1 cellular context compared by ENCODE assay signal in genomic region chr7:99429756-99430155, GRCh38.
TF ChIP-seq lines count a peak whose summit lies in the region.

No MANE protein-coding gene starts in this region.

TF ChIP-seq in K562, 482 proteins besides CTCF, POLR2A, EP300 and RAD21:
- no peak for TF ChIP-seq RAD51 (IDR thresholded peaks at IDR 0.05; ENCODE audit: borderline replicate concordance, low read depth)
- TF ChIP-seq POLR2G (IDR thresholded peaks at IDR 0.05; ENCODE audit: low read depth, low read length) = 0 out of 2 replicates have a peak, but pooled peaks have one; percentile 5
- no peak for TF ChIP-seq CBX5 (IDR thresholded peaks at IDR 0.05; ENCODE audit: borderline replicate concordance, low read depth)
- TF ChIP-seq RBFOX2 (IDR thresholded peaks at IDR 0.05; ENCODE audit: low read depth, low read length) = no peak
- TF ChIP-seq PRPF4 (IDR thresholded peaks at IDR 0.05; ENCODE audit: insufficient read depth, low read depth, low read length, poor library complexity, severe bottlenecking) = no peak
- TF ChIP-seq SLC30A9 (CRISPR knock-in tag; IDR thresholded peaks at IDR 0.05) = no peak
- no peak for TF ChIP-seq FOXP1 (CRISPR knock-in tag; IDR thresholded peaks at IDR 0.05)
- no peak for TF ChIP-seq HIVEP1 (CRISPR knock-in tag; IDR thresholded peaks at IDR 0.05)
